Comparison of ENCODE assay signal across 17 cellular contexts in genomic region chr7:28940741-28941385, GRCh38. TPM values are rescaled to one million over a fixed set of nuclear protein-coding genes. Genes with fewer than 3 reads are reported as not detected.
DNase-seq lines count a peak whose midpoint lies in the region; ATAC-seq and TF ChIP-seq lines count a peak whose summit lies in the region.
"Had no signal": no experiment of that assay in that cellular context is flagged by ENCODE, and none has a peak within 500 bp of the region (broad histone marks: within the 10 kb centered on the region; RNA-seq: fewer than 3 reads in every experiment).

No MANE protein-coding gene starts in this region.

- no peaks in the 10 kb centered on the region for H3K27me3 Mint-ChIP-seq in mesothelial cell of epicardium (ENCODE audit: low read depth)
- H3K27me3 Mint-ChIP-seq in neural progenitor cell (ENCODE audit: insufficient read depth, low read depth) = peaks cover 6% of the 10 kb centered on the region
- peaks cover 21% of the 10 kb centered on the region for H3K27me3 Mint-ChIP-seq in type B pancreatic cell
- no peaks in the 10 kb centered on the region for H3K27me3 Mint-ChIP-seq in activated T-cell treated with anti-CD3 and anti-CD28 coated beads, Interleukin-2, amount 50 U/mL, for 72 hours (ENCODE audit: low read depth)

- H3K27ac ChIP-seq in left ventricle myocardium inferior (replicated peaks) (peak overlapping the region; percentile 21), right atrium auricular region (no peak overlapping the region), neural progenitor cell (no peak overlapping the region)
- H3K27ac ChIP-seq: 22Rv1, BLaER1 had no signal

- H3K9me3 ChIP-seq in left ventricle myocardium inferior (replicated peaks) (no peaks in the 10 kb centered on the region), right atrium auricular region (no peaks in the 10 kb centered on the region), neural progenitor cell (ENCODE audit: low read depth) (no peaks in the 10 kb centered on the region)
- H3K9me3 ChIP-seq: HAP-1 had no signal

- H3K4me1 Mint-ChIP-seq in mesothelial cell of epicardium (peaks cover 50% of the 10 kb centered on the region), neural progenitor cell (peaks cover 42% of the 10 kb centered on the region), type B pancreatic cell (ENCODE audit: unreplicated experiment) (peaks cover 58% of the 10 kb centered on the region)
- H3K4me1 Mint-ChIP-seq in activated T-cell treated with anti-CD3 and anti-CD28 coated beads, Interleukin-2, amount 50 U/mL, for 72 hours (ENCODE audit: low read depth) = no peaks in the 10 kb centered on the region
- H3K4me1 Mint-ChIP-seq: CD14-positive monocyte; CD4-positive, alpha-beta memory T cell had no signal

- peak overlapping the region; percentile 5 for H2AFZ ChIP-seq in neural progenitor cell (replicated peaks)

- no peak overlapping the region for H3K9ac ChIP-seq in neural progenitor cell
- H3K9ac ChIP-seq: BLaER1 had no signal

- no peaks in the 10 kb centered on the region for H4K20me1 ChIP-seq in neural progenitor cell (ENCODE audit: low read depth)
- H4K20me1 ChIP-seq: BLaER1 had no signal

- no peak for DNase-seq in left ventricle myocardium inferior
- no peak for DNase-seq in right atrium auricular region (ENCODE audit: low spot score)
- DNase-seq in mesothelial cell of epicardium (ENCODE audit: low spot score in 2 of 2, unreplicated experiment in 2 of 2) = no peak
- no peak for DNase-seq in neural progenitor cell (ENCODE audit: low spot score)
- DNase-seq in type B pancreatic cell (ENCODE audit: extremely low spot score, unreplicated experiment) = no peak
- no peak for DNase-seq in activated T-cell treated with anti-CD3 and anti-CD28 coated beads, Interleukin-2, amount 50 U/mL, for 72 hours
- DNase-seq: CD4-positive, alpha-beta memory T cell; DMS153; DMS79; GDM1 had no signal

- no peaks in the 10 kb centered on the region for H3F3A ChIP-seq in neural progenitor cell (ENCODE audit: low read depth)

- H3K27ac Mint-ChIP-seq in mesothelial cell of epicardium = peak overlapping the region; percentile 79
- peak overlapping the region; percentile 3 for H3K27ac Mint-ChIP-seq in neural progenitor cell
- peak overlapping the region; percentile 41 for H3K27ac Mint-ChIP-seq in type B pancreatic cell
- H3K27ac Mint-ChIP-seq in activated T-cell treated with anti-CD3 and anti-CD28 coated beads, Interleukin-2, amount 50 U/mL, for 72 hours = no peak overlapping the region

- H3K79me2 ChIP-seq in neural progenitor cell (ENCODE audit: low read depth) = no peaks in the 10 kb centered on the region

- no peak for TF ChIP-seq CTCF in left ventricle myocardium inferior (IDR thresholded peaks at IDR 0.05; ENCODE audit: borderline replicate concordance)
- no peak for TF ChIP-seq CTCF in right atrium auricular region (IDR thresholded peaks at IDR 0.05)
- TF ChIP-seq CTCF in mesothelial cell of epicardium (IDR thresholded peaks at IDR 0.05; ENCODE audit: unreplicated experiment) = no peak
- no peak for TF ChIP-seq CTCF in neural progenitor cell (IDR thresholded peaks at IDR 0.05)
- TF ChIP-seq CTCF in type B pancreatic cell (conservative IDR thresholded peaks at IDR 0.05) = no peak

- H3K4me1 ChIP-seq in left ventricle myocardium inferior (peaks cover 24% of the 10 kb centered on the region), right atrium auricular region (peaks cover 0 to 16% of the 10 kb centered on the region in 2 donors), neural progenitor cell (no peaks in the 10 kb centered on the region)
- H3K4me1 ChIP-seq: HAP-1 had no signal

- H3K36me3 ChIP-seq in left ventricle myocardium inferior = no peaks in the 10 kb centered on the region
- H3K36me3 ChIP-seq in right atrium auricular region = no peaks in the 10 kb centered on the region
- H3K36me3 ChIP-seq in neural progenitor cell = no peaks in the 10 kb centered on the region
- H3K36me3 ChIP-seq: BLaER1, HAP-1 had no signal

- H3K36me3 Mint-ChIP-seq in mesothelial cell of epicardium = no peaks in the 10 kb centered on the region
- no peaks in the 10 kb centered on the region for H3K36me3 Mint-ChIP-seq in neural progenitor cell
- H3K36me3 Mint-ChIP-seq in type B pancreatic cell = no peaks in the 10 kb centered on the region
- no peaks in the 10 kb centered on the region for H3K36me3 Mint-ChIP-seq in activated T-cell treated with anti-CD3 and anti-CD28 coated beads, Interleukin-2, amount 50 U/mL, for 72 hours (ENCODE audit: insufficient read depth in 2 of 2)
- H3K36me3 Mint-ChIP-seq: CD14-positive monocyte; CD4-positive, alpha-beta memory T cell had no signal

- H3K4me3 ChIP-seq in left ventricle myocardium inferior (no peak overlapping the region), right atrium auricular region (no peak overlapping the region), neural progenitor cell (no peak overlapping the region)
- H3K4me3 ChIP-seq: BLaER1, HAP-1 had no signal

- ATAC-seq in GM18502 (IDR thresholded peaks at IDR 0.05; ENCODE audit: poor library complexity, unreplicated experiment) (no peak), HG02884 (IDR thresholded peaks at IDR 0.05; ENCODE audit: unreplicated experiment) (no peak)
- no peak for ATAC-seq in activated T-cell treated with anti-CD3 and anti-CD28 coated beads, Interleukin-2, amount 50 U/mL, for 72 hours (replicated peaks in 1 of 2)

- intact Hi-C loops in left ventricle myocardium inferior (cut with micrococcal nuclease) = no loop called here

- H3K4me3 Mint-ChIP-seq in mesothelial cell of epicardium = no peak overlapping the region
- no peak overlapping the region for H3K4me3 Mint-ChIP-seq in neural progenitor cell
- H3K4me3 Mint-ChIP-seq in type B pancreatic cell = peak overlapping the region; percentile 7
- H3K4me3 Mint-ChIP-seq in activated T-cell treated with anti-CD3 and anti-CD28 coated beads, Interleukin-2, amount 50 U/mL, for 72 hours = no peak overlapping the region
- H3K4me3 Mint-ChIP-seq: CD14-positive monocyte; CD4-positive, alpha-beta memory T cell had no signal

- H3K27me3 ChIP-seq in left ventricle myocardium inferior (ENCODE audit: low read depth) = no peaks in the 10 kb centered on the region
- no peaks in the 10 kb centered on the region for H3K27me3 ChIP-seq in right atrium auricular region
- H3K27me3 ChIP-seq in neural progenitor cell = no peaks in the 10 kb centered on the region
- H3K27me3 ChIP-seq: BLaER1 had no signal

- H3K9me3 Mint-ChIP-seq in mesothelial cell of epicardium (no peaks in the 10 kb centered on the region), neural progenitor cell (peaks cover 4% of the 10 kb centered on the region), type B pancreatic cell (no peaks in the 10 kb centered on the region)
- no peaks in the 10 kb centered on the region for H3K9me3 Mint-ChIP-seq in activated T-cell treated with anti-CD3 and anti-CD28 coated beads, Interleukin-2, amount 50 U/mL, for 72 hours

- no peak overlapping the region for H3K4me2 ChIP-seq in neural progenitor cell
- H3K4me2 ChIP-seq: BLaER1 had no signal

RNA-seq across cellular contexts. Expression of gene TRIL, which starts 17.3 kb away (rescaled TPM):
- 1.9 TPM for total RNA-seq in left ventricle myocardium inferior
- 1 to 10 TPM in 1 of 2 donors, under 1 TPM in 1; 0.83 to 4.4 TPM for total RNA-seq in right atrium auricular region
- total RNA-seq in mesothelial cell of epicardium = 11.9 to 14.2 TPM (median 13.4 TPM) in 3 replicates
- 8.5 and 14.3 TPM in 2 replicates for total RNA-seq in neural progenitor cell (ENCODE audit: low replicate concordance)
- total RNA-seq in type B pancreatic cell (ENCODE audit: low replicate concordance) = 3.9 and 42.9 TPM in 2 replicates
- total RNA-seq in activated T-cell treated with anti-CD3 and anti-CD28 coated beads, Interleukin-2, amount 50 U/mL, for 72 hours = not detected
- total RNA-seq: CD4-positive, alpha-beta memory T cell; H4 had no signal
